ENCODE assay signal across 16 cellular contexts in the genomic region with DNA sequence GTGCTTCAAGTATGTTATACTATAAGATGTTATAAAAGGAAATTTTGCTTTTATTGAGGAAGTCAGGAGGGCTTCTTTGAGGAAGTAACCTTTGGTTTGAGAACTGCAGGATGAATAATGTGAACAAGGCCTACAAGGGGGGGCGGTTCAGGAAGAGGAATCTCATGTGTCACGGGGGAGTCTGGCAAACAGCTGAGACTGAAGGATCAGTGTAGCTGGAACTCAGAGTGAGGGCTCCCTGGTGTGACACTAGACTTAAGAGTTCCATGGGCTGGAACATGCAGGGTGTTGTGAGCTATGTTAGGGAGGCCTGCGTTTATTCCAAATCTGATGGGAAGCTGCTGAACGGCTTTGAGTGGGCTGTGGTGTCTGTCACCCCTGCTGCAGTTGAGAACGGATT.
"Had no signal": no experiment of that assay in that cellular context is flagged by ENCODE, and none has a peak within 500 bp of the region (broad histone marks: within the 10 kb centered on the region; RNA-seq: fewer than 3 reads in every experiment).

No MANE protein-coding gene starts in this region.

- ATAC-seq: activated naive CD4-positive, alpha-beta T cell treated with anti-CD3 and anti-CD28 coated beads, Interleukin-2, amount 50 U/mL, for 72 hours; activated T-cell treated with anti-CD3 and anti-CD28 coated beads, Interleukin-2, amount 50 U/mL, for 4 hours; effector memory CD8-positive, alpha-beta T cell; T-helper 17 cell had no signal

- H3K4me1 Mint-ChIP-seq: brain, T-helper 17 cell had no signal

- H3K36me3 ChIP-seq: upper lobe of left lung had no signal

- H3K9me3 Mint-ChIP-seq: brain; effector memory CD8-positive, alpha-beta T cell had no signal

- H3K4me3 Mint-ChIP-seq: activated T-cell treated with anti-CD3 and anti-CD28 coated beads, Interleukin-2, amount 50 U/mL, for 4 hours; brain; dendritic cell treated with granulocyte-macrophage colony-stimulating factor and Interleukin-4, amounts not matched to agents 40 ng/mL and 50 ng/mL, for 4 days; effector memory CD8-positive, alpha-beta T cell; stimulated activated naive CD8-positive, alpha-beta T cell treated with anti-CD3 and anti-CD28 coated beads, Interleukin-15, Interleukin-2, amounts not matched to agents 100 ng/mL and 50 ng/mL, for 24 hours; T-helper 17 cell had no signal

- H3K27ac Mint-ChIP-seq: activated naive CD4-positive, alpha-beta T cell treated with anti-CD3 and anti-CD28 coated beads, Interleukin-2, amount 50 U/mL, for 72 hours; brain; dendritic cell treated with granulocyte-macrophage colony-stimulating factor and Interleukin-4, amounts not matched to agents 40 ng/mL and 50 ng/mL, for 4 days; effector memory CD8-positive, alpha-beta T cell; memory B cell; stimulated activated naive CD8-positive, alpha-beta T cell treated with anti-CD3 and anti-CD28 coated beads, Interleukin-15, Interleukin-2, amounts not matched to agents 100 ng/mL and 50 ng/mL, for 24 hours; T-helper 17 cell had no signal

- H3K4me1 ChIP-seq: upper lobe of left lung had no signal

- H3K9me3 ChIP-seq: upper lobe of left lung had no signal

- H3K27me3 ChIP-seq: upper lobe of left lung had no signal

- DNase-seq: activated CD4-positive, alpha-beta T cell treated with anti-CD3 and anti-CD28 coated beads, Interleukin-2, amount 50 U/mL, for 48 hours; activated CD4-positive, CD25-positive, alpha-beta regulatory T cell treated with anti-CD3 and anti-CD28 coated beads, Interleukin-2, amount 50 U/mL, for 72 hours; activated effector memory CD4-positive, alpha-beta T cell treated with anti-CD3 and anti-CD28 coated beads, Interleukin-2, amount 50 U/mL, for 16 hours; activated T-cell treated with anti-CD3 and anti-CD28 coated beads, Interleukin-2, amount 50 U/mL, for 4 hours; amygdala; effector memory CD8-positive, alpha-beta T cell; hippocampal formation; stimulated activated CD4-positive, alpha-beta T cell treated with anti-CD3 and anti-CD28 coated beads, Interleukin-4, amount 100 ng/mL, for 1 hour; stimulated activated CD8-positive, alpha-beta memory T cell treated with anti-CD3 and anti-CD28 coated beads, Interleukin-4, amount 100 ng/mL, for 48 hours; T-helper 17 cell; upper lobe of left lung had no signal

- H3K36me3 Mint-ChIP-seq: activated naive CD4-positive, alpha-beta T cell treated with anti-CD3 and anti-CD28 coated beads, Interleukin-2, amount 50 U/mL, for 72 hours had no signal

- H3K27ac ChIP-seq: upper lobe of left lung had no signal

- H3K27me3 Mint-ChIP-seq: brain had no signal

- H3K4me3 ChIP-seq: upper lobe of left lung had no signal
